Comparison of ENCODE assay signal across 8 cellular contexts in the genomic region with DNA sequence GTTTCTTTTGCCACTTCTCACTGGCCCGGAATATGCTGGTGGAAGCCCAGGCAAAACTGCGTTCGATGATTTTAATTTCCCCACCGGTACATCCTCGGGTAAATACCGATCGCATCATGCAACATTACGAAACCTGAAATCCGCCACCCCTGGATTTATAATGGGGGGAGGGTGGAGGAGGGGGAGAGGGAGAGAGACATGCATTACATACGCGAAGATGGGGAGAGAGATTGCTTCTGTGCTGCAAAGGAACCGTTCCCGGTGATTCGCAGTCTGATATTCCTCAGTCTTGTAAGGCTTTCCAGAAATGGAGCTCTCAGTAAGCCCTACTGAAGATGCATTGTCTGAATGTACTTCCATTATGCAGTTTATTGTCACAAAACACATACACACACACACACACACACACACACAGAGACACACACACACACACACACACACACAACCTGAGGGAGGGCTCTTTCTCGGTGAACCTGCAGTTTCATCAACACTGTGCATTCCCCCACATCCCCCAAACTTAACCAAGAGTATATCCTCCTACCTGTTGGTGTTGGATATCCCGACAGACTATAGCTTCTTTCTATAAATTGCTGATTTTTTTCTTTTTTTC. TPM values are rescaled to one million over a fixed set of nuclear protein-coding genes. Genes with fewer than 3 reads are reported as not detected.
DNase-seq lines count a peak whose midpoint lies in the region; ATAC-seq and TF ChIP-seq lines count a peak whose summit lies in the region.

No MANE protein-coding gene starts in this region.

- ATAC-seq in GM21529 (IDR thresholded peaks at IDR 0.05; ENCODE audit: unreplicated experiment) = peak; percentile 9

- no peak overlapping the region for H3K27ac ChIP-seq in RWPE1

- TF ChIP-seq CTCF in endothelial cell (IDR thresholded peaks at IDR 0.05; ENCODE audit: unreplicated experiment) = no peak
- TF ChIP-seq CTCF in osteocyte (IDR thresholded peaks at IDR 0.05) = no peak
- TF ChIP-seq CTCF in RWPE1 (conservative IDR thresholded peaks at IDR 0.05; ENCODE audit: low read depth) = no peak

- H3K4me1 Mint-ChIP-seq in endothelial cell (ENCODE audit: unreplicated experiment) (peaks cover 12% of the 10 kb centered on the region), osteocyte (ENCODE audit: unreplicated experiment) (peaks cover 2% of the 10 kb centered on the region)

- no peaks in the 10 kb centered on the region for H3K36me3 Mint-ChIP-seq in endothelial cell (ENCODE audit: low read depth, unreplicated experiment)
- no peaks in the 10 kb centered on the region for H3K36me3 Mint-ChIP-seq in osteocyte (ENCODE audit: unreplicated experiment)

- POLR2A ChIA-PET in RWPE1 (lab: Yijun Ruan, JAX; ENCODE audit: low non-redundant PET) = no interaction called here

- CTCF ChIA-PET in RWPE1 (lab: Yijun Ruan, JAX) = interaction anchor here (0.5 to 0.8 kb wide), 3 partner anchors 9 to 1323 kb away, joined by 3 to 5 read pairs (median 3); no protein-coding TSS in a partner anchor

- peaks cover 6% of the 10 kb centered on the region for H3K27me3 Mint-ChIP-seq in endothelial cell (ENCODE audit: unreplicated experiment)
- peaks cover 61% of the 10 kb centered on the region for H3K27me3 Mint-ChIP-seq in osteocyte (ENCODE audit: unreplicated experiment)

- H3K9me3 Mint-ChIP-seq in endothelial cell (ENCODE audit: unreplicated experiment) (no peaks in the 10 kb centered on the region), osteocyte (ENCODE audit: unreplicated experiment) (no peaks in the 10 kb centered on the region)

- peak; percentile 5 for DNase-seq in AG08396 (ENCODE audit: low spot score)
- peak; percentile 67 for DNase-seq in NCI-H82 (lab: John Stamatoyannopoulos, UW)
- DNase-seq in endothelial cell (ENCODE audit: low spot score) = peak; percentile 7
- DNase-seq in osteocyte (ENCODE audit: extremely low spot score, unreplicated experiment) = no peak
- DNase-seq in NOMO-1 treated with DMSO at 0.1 percent for 48 hours (lab: John Stamatoyannopoulos, UW; ENCODE audit: unreplicated experiment) = no peak
- no peak for DNase-seq in activated T-cell treated with anti-CD3 and anti-CD28 coated beads, Interleukin-2, amount 50 U/mL, for 1 hour
- DNase-seq in RWPE1 (ENCODE audit: low spot score) = no peak

- no peak overlapping the region for H3K27ac Mint-ChIP-seq in endothelial cell (ENCODE audit: unreplicated experiment)
- H3K27ac Mint-ChIP-seq in osteocyte (ENCODE audit: unreplicated experiment) = no peak overlapping the region

- peak overlapping the region; percentile 90 for H3K4me3 Mint-ChIP-seq in endothelial cell (ENCODE audit: unreplicated experiment)
- H3K4me3 Mint-ChIP-seq in osteocyte (ENCODE audit: unreplicated experiment) = peak overlapping the region; percentile 14

RNA-seq across cellular contexts. Expression of gene GPR85, which starts 0.7 kb away (rescaled TPM):
- 3.0 TPM for total RNA-seq in endothelial cell (ENCODE audit: unreplicated experiment)
- 0.10 TPM in 1 of 2 replicates, not detected in the other for total RNA-seq in osteocyte

RNA-seq across cellular contexts. Expression of gene SMIM30, which starts 32.5 kb away (rescaled TPM):
- total RNA-seq in endothelial cell (ENCODE audit: unreplicated experiment) (36.1 TPM), osteocyte (43.5 and 43.9 TPM in 2 replicates)

Comparison
In these comparisons a context has a peak if more than half of its experiments do, and no peak if none do; other contexts are left out.
1. DNase-seq: peak in AG08396 (single experiment), NCI-H82 (single experiment) and endothelial cell (single experiment); none in osteocyte (single experiment), NOMO-1 treated with DMSO at 0.1 percent for 48 hours (single experiment), activated T-cell treated with anti-CD3 and anti-CD28 coated beads, Interleukin-2, amount 50 U/mL, for 1 hour (single experiment) and RWPE1 (single experiment).